Comparison of ENCODE assay signal across 1 cellular context in genomic region chr1:55213029-55213884, GRCh38.
TF ChIP-seq lines count a peak whose summit lies in the region.

No MANE protein-coding gene starts in this region.

TF ChIP-seq in H1, 55 proteins besides CTCF, POLR2A, EP300 and RAD21 (continued from another document):
- no peak for TF ChIP-seq TAF7 (optimal IDR thresholded peaks at IDR 0.05; ENCODE audit: borderline replicate concordance, low read depth, low read length)
